In genomic region chr9:118529624-118530214, GRCh38 we compare ENCODE assay signal across 11 cellular contexts.
DNase-seq lines count a peak whose midpoint lies in the region; ATAC-seq and TF ChIP-seq lines count a peak whose summit lies in the region.
"Had no signal": no experiment of that assay in that cellular context is flagged by ENCODE, and none has a peak within 500 bp of the region (broad histone marks: within the 10 kb centered on the region; RNA-seq: fewer than 3 reads in every experiment).

No MANE protein-coding gene starts in this region.

- no peak overlapping the region for H2BK5ac ChIP-seq in mesenchymal stem cell (ENCODE audit: low read depth, low read length, poor library complexity, severe bottlenecking)

- no peaks in the 10 kb centered on the region for H3K79me1 ChIP-seq in mesenchymal stem cell (replicated peaks; ENCODE audit: low read length, poor library complexity, severe bottlenecking)

- H2AK5ac ChIP-seq in mesenchymal stem cell (ENCODE audit: low read length, severe bottlenecking), result no peak overlapping the region

- H3K27ac ChIP-seq in mesenchymal stem cell (ENCODE audit: low read length, poor library complexity, severe bottlenecking), result peak overlapping the region; percentile 35
- H3K27ac ChIP-seq in dorsolateral prefrontal cortex, result no peak overlapping the region
- H3K27ac ChIP-seq in ovary, result no peak overlapping the region

- no peak for DNase-seq in mesenchymal stem cell
- DNase-seq in dorsolateral prefrontal cortex, result no peak
- no peak for DNase-seq in ovary
- DNase-seq: activated T-cell treated with anti-CD3 and anti-CD28 coated beads, Interleukin-2, amount 50 U/mL, for 1 hour; CD8-positive, alpha-beta memory T cell; NCI-H1092 treated with DMSO at 0.1 percent for 48 hours had no signal

- H4K91ac ChIP-seq in mesenchymal stem cell (ENCODE audit: low read length), result no peak overlapping the region

- H3K23ac ChIP-seq in mesenchymal stem cell (ENCODE audit: low read length in 2 of 2), result no peak overlapping the region

- no peak overlapping the region for H4K8ac ChIP-seq in mesenchymal stem cell (ENCODE audit: low read length)

- no peak overlapping the region for H2BK12ac ChIP-seq in mesenchymal stem cell (ENCODE audit: low read length in 2 of 2)

- H3K18ac ChIP-seq in mesenchymal stem cell (ENCODE audit: low read depth in 1 of 2, low read length in 2 of 2), result no peak overlapping the region

- 86% methylated on average over 1 of the region's 2 CpGs for WGBS in mesenchymal stem cell
- 61 to 70% (median 65%) methylated on average over 2 of the region's 2 CpGs for WGBS in ovary, 3 donors

- no peak overlapping the region for H3K4me2 ChIP-seq in mesenchymal stem cell (ENCODE audit: low read length, poor library complexity, severe bottlenecking)

- H2BK15ac ChIP-seq in mesenchymal stem cell (ENCODE audit: low read depth, poor library complexity, severe bottlenecking), result no peak overlapping the region

- TF ChIP-seq CTCF in dorsolateral prefrontal cortex (IDR thresholded peaks at IDR 0.05 in 54 of 56, conservative IDR thresholded peaks at IDR 0.05 in 2 of 56; ENCODE audit: low read depth in 1 of 56, partially characterized antibody in 56 of 56) (no peak), ovary (IDR thresholded peaks at IDR 0.05) (no peak)

- no peaks in the 10 kb centered on the region for H3K36me3 ChIP-seq in mesenchymal stem cell (ENCODE audit: control insufficient read depth in 1 of 2, insufficient read depth in 2 of 2, low read depth in 1 of 2, low read length in 2 of 2)
- no peaks in the 10 kb centered on the region for H3K36me3 ChIP-seq in ovary

- no peak overlapping the region for H3K14ac ChIP-seq in mesenchymal stem cell (ENCODE audit: low read length in 2 of 2)

- no peaks in the 10 kb centered on the region for H3K9me3 ChIP-seq in mesenchymal stem cell (ENCODE audit: control insufficient read depth, low read length)
- no peaks in the 10 kb centered on the region for H3K9me3 ChIP-seq in ovary

- intact Hi-C loops in dorsolateral prefrontal cortex (cut with DNase I) (no loop called here), ovary (cut with DNase I) (no loop called here)

- no peak overlapping the region for H2AFZ ChIP-seq in mesenchymal stem cell (ENCODE audit: low read depth, low read length)

- no peak overlapping the region for H3K4ac ChIP-seq in mesenchymal stem cell (ENCODE audit: low read depth in 1 of 2, low read length in 2 of 2)

- no peak overlapping the region for H2BK120ac ChIP-seq in mesenchymal stem cell (ENCODE audit: low read depth, low read length)

- TF ChIP-seq EP300 in ovary (IDR thresholded peaks at IDR 0.05), result no peak

- H3K4me1 ChIP-seq in mesenchymal stem cell (ENCODE audit: control insufficient read depth, insufficient read depth, low read depth, low read length) (no peaks in the 10 kb centered on the region), ovary (ENCODE audit: insufficient read depth) (no peaks in the 10 kb centered on the region)

- no peak overlapping the region for H3K4me3 ChIP-seq in mesenchymal stem cell (ENCODE audit: insufficient read depth in 1 of 2, low read depth in 1 of 2, low read length in 2 of 2)
- H3K4me3 ChIP-seq in dorsolateral prefrontal cortex, result no peak overlapping the region
- H3K4me3 ChIP-seq in ovary, result no peak overlapping the region

- H3K27me3 ChIP-seq in mesenchymal stem cell (ENCODE audit: control insufficient read depth in 1 of 2, insufficient read depth in 1 of 2, low read length in 2 of 2) (no peaks in the 10 kb centered on the region), dorsolateral prefrontal cortex (peaks cover 0 to under 1% (median 0%) of the 10 kb centered on the region in 45 donors), ovary (no peaks in the 10 kb centered on the region)

- TF ChIP-seq POLR2A in ovary (IDR thresholded peaks at IDR 0.05), result no peak

- ATAC-seq in GM18870 (IDR thresholded peaks at IDR 0.05; ENCODE audit: unreplicated experiment), result peak; percentile 92
- peak; percentile 77 for ATAC-seq in GM21515 (IDR thresholded peaks at IDR 0.05; ENCODE audit: unreplicated experiment)
- peak; percentile 93 for ATAC-seq in HG03097 (IDR thresholded peaks at IDR 0.05; ENCODE audit: low FRiP score, unreplicated experiment)
- ATAC-seq in HG03439 (IDR thresholded peaks at IDR 0.05; ENCODE audit: unreplicated experiment), result no peak
- no peak for ATAC-seq in GM21526 (IDR thresholded peaks at IDR 0.05; ENCODE audit: low FRiP score, unreplicated experiment)

- H3K9ac ChIP-seq in mesenchymal stem cell (ENCODE audit: low read length), result no peak overlapping the region

Comparison
In these comparisons a context has a peak if more than half of its experiments do, and no peak if none do; other contexts are left out.
1. ATAC-seq: peak in GM18870 (single experiment), GM21515 (single experiment) and HG03097 (single experiment); none in HG03439 (single experiment) and GM21526 (single experiment).